In genomic region chr2:231606941-231607340, GRCh38 we compare ENCODE assay signal across 23 cellular contexts. TPM values are rescaled to one million over a fixed set of nuclear protein-coding genes. Genes with fewer than 3 reads are reported as not detected.
A peak's percentile ranks its signal among the peaks of the same experiment; 100 is the strongest.
DNase-seq lines count a peak whose midpoint lies in the region; ATAC-seq and TF ChIP-seq lines count a peak whose summit lies in the region.
"Had no signal": no experiment of that assay in that cellular context is flagged by ENCODE, and none has a peak within 500 bp of the region (broad histone marks: within the 10 kb centered on the region; RNA-seq: fewer than 3 reads in every experiment).

No MANE protein-coding gene starts in this region.

- POLR2A ChIA-PET in CD4-positive, alpha-beta T cell (lab: Charles Lee): no interaction called here

- no peaks in the 10 kb centered on the region for H3K9me3 Mint-ChIP-seq in CD4-positive, alpha-beta T cell
- no peaks in the 10 kb centered on the region for H3K9me3 Mint-ChIP-seq in central memory CD8-positive, alpha-beta T cell
- H3K9me3 Mint-ChIP-seq in memory B cell: no peaks in the 10 kb centered on the region
- no peaks in the 10 kb centered on the region for H3K9me3 Mint-ChIP-seq in activated naive CD4-positive, alpha-beta T cell treated with anti-CD3 and anti-CD28 coated beads for 36 hours
- H3K9me3 Mint-ChIP-seq in activated CD4-positive, alpha-beta T cell treated with anti-CD3 and anti-CD28 coated beads, Interleukin-2, amount 10 ng/mL, durations not matched to agents 24 days and 14 days: no peaks in the 10 kb centered on the region
- H3K9me3 Mint-ChIP-seq: activated CD4-positive, alpha-beta memory T cell treated with anti-CD3 and anti-CD28 coated beads for 36 hours; H9 had no signal

- H3K27me3 ChIP-seq in CD4-positive, alpha-beta T cell (ENCODE audit: control insufficient read depth, insufficient read depth, low read length): no peaks in the 10 kb centered on the region
- H3K27me3 ChIP-seq in skeletal muscle tissue (ENCODE audit: control insufficient read depth in 3 of 3, insufficient read depth in 3 of 3, low read length in 3 of 3): no peaks in the 10 kb centered on the region

- H3K4me1 ChIP-seq in skeletal muscle tissue (ENCODE audit: control insufficient read depth in 3 of 3, insufficient read depth in 3 of 3, low read length in 3 of 3): peaks cover 43 to 49% (median 45%) of the 10 kb centered on the region in 3 donors

- no peaks in the 10 kb centered on the region for H3K9me3 ChIP-seq in CD4-positive, alpha-beta T cell (ENCODE audit: control insufficient read depth, low read length)
- no peaks in the 10 kb centered on the region for H3K9me3 ChIP-seq in skeletal muscle tissue (ENCODE audit: control insufficient read depth in 3 of 3, low read length in 3 of 3)
- H3K9me3 ChIP-seq: lower lobe of right lung had no signal

- peak overlapping the region; percentile 33 for H3K27ac Mint-ChIP-seq in CD4-positive, alpha-beta T cell
- H3K27ac Mint-ChIP-seq in central memory CD8-positive, alpha-beta T cell (ENCODE audit: low read depth): peak overlapping the region; percentile 92
- H3K27ac Mint-ChIP-seq in memory B cell: peak overlapping the region; percentile 97
- no peak overlapping the region for H3K27ac Mint-ChIP-seq in activated naive CD4-positive, alpha-beta T cell treated with anti-CD3 and anti-CD28 coated beads for 36 hours
- H3K27ac Mint-ChIP-seq in activated CD4-positive, alpha-beta T cell treated with anti-CD3 and anti-CD28 coated beads, Interleukin-2, amount 10 ng/mL, durations not matched to agents 24 days and 14 days: no peak overlapping the region
- H3K27ac Mint-ChIP-seq: activated CD4-positive, alpha-beta memory T cell treated with anti-CD3 and anti-CD28 coated beads for 36 hours had no signal

- intact Hi-C loops in CD4-positive, alpha-beta T cell (cut with DNase I, micrococcal nuclease): no loop called here
- intact Hi-C loops in activated naive CD4-positive, alpha-beta T cell treated with anti-CD3 and anti-CD28 coated beads for 36 hours (cut with micrococcal nuclease): no loop called here
- intact Hi-C loops in activated CD4-positive, alpha-beta T cell treated with anti-CD3 and anti-CD28 coated beads, Interleukin-2, amount 10 ng/mL, durations not matched to agents 24 days and 14 days (cut with micrococcal nuclease): no loop called here

- H3K36me3 ChIP-seq in skeletal muscle tissue (ENCODE audit: control insufficient read depth in 3 of 3, insufficient read depth in 3 of 3, low read length in 3 of 3): no peaks in the 10 kb centered on the region
- H3K36me3 ChIP-seq: lower lobe of right lung had no signal

- H3K27ac ChIP-seq in CD4-positive, alpha-beta T cell (ENCODE audit: low read depth, low read length): no peak overlapping the region
- peak overlapping the region; percentile 62 for H3K27ac ChIP-seq in skeletal muscle tissue (ENCODE audit: low read depth, low read length)
- H3K27ac ChIP-seq: C4-2B, SK-N-MC had no signal

- H3K27me3 Mint-ChIP-seq in CD4-positive, alpha-beta T cell: no peaks in the 10 kb centered on the region
- H3K27me3 Mint-ChIP-seq in central memory CD8-positive, alpha-beta T cell: no peaks in the 10 kb centered on the region
- H3K27me3 Mint-ChIP-seq in memory B cell: no peaks in the 10 kb centered on the region
- H3K27me3 Mint-ChIP-seq in activated naive CD4-positive, alpha-beta T cell treated with anti-CD3 and anti-CD28 coated beads for 36 hours (ENCODE audit: low read depth): no peaks in the 10 kb centered on the region
- peaks cover 6% of the 10 kb centered on the region for H3K27me3 Mint-ChIP-seq in activated CD4-positive, alpha-beta T cell treated with anti-CD3 and anti-CD28 coated beads, Interleukin-2, amount 10 ng/mL, durations not matched to agents 24 days and 14 days
- H3K27me3 Mint-ChIP-seq: activated CD4-positive, alpha-beta memory T cell treated with anti-CD3 and anti-CD28 coated beads for 36 hours had no signal

- ATAC-seq in CD4-positive, alpha-beta T cell (ENCODE audit: poor library complexity): no peak
- no peak for ATAC-seq in central memory CD8-positive, alpha-beta T cell (replicated peaks; ENCODE audit: extremely low read depth, poor library complexity, severe bottlenecking)
- ATAC-seq in memory B cell (ENCODE audit: low read depth): no peak
- ATAC-seq: K562, lower lobe of right lung had no signal

- no peak for DNase-seq in CD4-positive, alpha-beta T cell
- no peak for DNase-seq in central memory CD8-positive, alpha-beta T cell (ENCODE audit: low spot score in 2 of 2)
- DNase-seq in memory B cell (ENCODE audit: low spot score in 2 of 2) (no peak), HCEC 1CT (no peak), NCI-H1436 (lab: John Stamatoyannopoulos, UW) (no peak)
- DNase-seq in activated naive CD4-positive, alpha-beta T cell treated with anti-CD3 and anti-CD28 coated beads for 36 hours: no peak
- no peak for DNase-seq in activated CD4-positive, alpha-beta T cell treated with anti-CD3 and anti-CD28 coated beads, Interleukin-2, amount 10 ng/mL, durations not matched to agents 24 days and 14 days
- DNase-seq: ACHN; activated CD4-positive, alpha-beta memory T cell treated with anti-CD3 and anti-CD28 coated beads for 36 hours; activated gamma-delta T cell treated with Interleukin-2 at 50 U/mL for 16 hours; DMS 273 treated with DMSO at 0.1 percent for 48 hours; foreskin fibroblast; H9; lower lobe of right lung; MM.1S; NCI-H1436 treated with DMSO at 0.1 percent for 48 hours; NCI-H69; RPMI8226 had no signal

- no peak overlapping the region for H3K4me3 ChIP-seq in skeletal muscle tissue (ENCODE audit: low read length in 3 of 3)
- H3K4me3 ChIP-seq: K562, lower lobe of right lung, SK-N-MC had no signal

- peak overlapping the region in 2 of 3 donors; percentile 16 to 23 for H3K9ac ChIP-seq in skeletal muscle tissue (ENCODE audit: low read depth in 1 of 3, low read length in 3 of 3)

- TF ChIP-seq CTCF in CD4-positive, alpha-beta T cell (IDR thresholded peaks at IDR 0.05): no peak

- H3K4me1 Mint-ChIP-seq in CD4-positive, alpha-beta T cell (ENCODE audit: low read depth): peaks cover 13% of the 10 kb centered on the region
- no peaks in the 10 kb centered on the region for H3K4me1 Mint-ChIP-seq in central memory CD8-positive, alpha-beta T cell
- peaks cover 15% of the 10 kb centered on the region for H3K4me1 Mint-ChIP-seq in memory B cell
- peaks cover 18% of the 10 kb centered on the region for H3K4me1 Mint-ChIP-seq in activated naive CD4-positive, alpha-beta T cell treated with anti-CD3 and anti-CD28 coated beads for 36 hours (ENCODE audit: low read depth)
- peaks cover 16% of the 10 kb centered on the region for H3K4me1 Mint-ChIP-seq in activated CD4-positive, alpha-beta T cell treated with anti-CD3 and anti-CD28 coated beads, Interleukin-2, amount 10 ng/mL, durations not matched to agents 24 days and 14 days

- CTCF ChIA-PET in CD4-positive, alpha-beta T cell (lab: Charles Lee): interaction anchor here (1.3 kb wide), 1 partner anchor 68 kb away, joined by 5 read pairs; no protein-coding TSS in a partner anchor
- CTCF ChIA-PET in activated naive CD4-positive, alpha-beta T cell treated with anti-CD3 and anti-CD28 coated beads for 36 hours (lab: Charles Lee): interaction anchor here (0.5 to 10.8 kb wide), 2 partner anchors 46 to 68 kb away, joined by 3 to 201 read pairs; no protein-coding TSS in a partner anchor

- no peaks in the 10 kb centered on the region for H3K36me3 Mint-ChIP-seq in CD4-positive, alpha-beta T cell (ENCODE audit: low read depth)
- H3K36me3 Mint-ChIP-seq in central memory CD8-positive, alpha-beta T cell (ENCODE audit: insufficient read depth): peaks cover 30% of the 10 kb centered on the region
- no peaks in the 10 kb centered on the region for H3K36me3 Mint-ChIP-seq in memory B cell
- no peaks in the 10 kb centered on the region for H3K36me3 Mint-ChIP-seq in activated naive CD4-positive, alpha-beta T cell treated with anti-CD3 and anti-CD28 coated beads for 36 hours (ENCODE audit: low read depth)
- H3K36me3 Mint-ChIP-seq in activated CD4-positive, alpha-beta T cell treated with anti-CD3 and anti-CD28 coated beads, Interleukin-2, amount 10 ng/mL, durations not matched to agents 24 days and 14 days (ENCODE audit: low read depth): no peaks in the 10 kb centered on the region
- H3K36me3 Mint-ChIP-seq: activated CD4-positive, alpha-beta memory T cell treated with anti-CD3 and anti-CD28 coated beads for 36 hours had no signal

- H3K4me3 Mint-ChIP-seq in CD4-positive, alpha-beta T cell: no peak overlapping the region
- H3K4me3 Mint-ChIP-seq in central memory CD8-positive, alpha-beta T cell: no peak overlapping the region
- H3K4me3 Mint-ChIP-seq in memory B cell: no peak overlapping the region
- H3K4me3 Mint-ChIP-seq in activated naive CD4-positive, alpha-beta T cell treated with anti-CD3 and anti-CD28 coated beads for 36 hours: no peak overlapping the region
- no peak overlapping the region for H3K4me3 Mint-ChIP-seq in activated CD4-positive, alpha-beta T cell treated with anti-CD3 and anti-CD28 coated beads, Interleukin-2, amount 10 ng/mL, durations not matched to agents 24 days and 14 days
- H3K4me3 Mint-ChIP-seq: activated CD4-positive, alpha-beta memory T cell treated with anti-CD3 and anti-CD28 coated beads for 36 hours; H9 had no signal

RNA-seq across cellular contexts. Expression of gene TEX44, which starts 14.3 kb away (rescaled TPM):
- not detected for total RNA-seq in CD4-positive, alpha-beta T cell
- not detected for total RNA-seq in skeletal muscle tissue
- not detected for total RNA-seq in activated naive CD4-positive, alpha-beta T cell treated with anti-CD3 and anti-CD28 coated beads for 36 hours
- total RNA-seq in activated CD4-positive, alpha-beta T cell treated with anti-CD3 and anti-CD28 coated beads, Interleukin-2, amount 10 ng/mL, durations not matched to agents 24 days and 14 days: not detected in 2 replicates
- total RNA-seq: activated CD4-positive, alpha-beta memory T cell treated with anti-CD3 and anti-CD28 coated beads for 36 hours; H9; K562; lower lobe of right lung; omental fat pad had no signal

Comparison
In these comparisons a context has a peak if more than half of its experiments do, and no peak if none do; other contexts are left out.
1. H3K27ac Mint-ChIP-seq: peak in CD4-positive, alpha-beta T cell (single experiment), central memory CD8-positive, alpha-beta T cell (single experiment) and memory B cell (single experiment); none in activated naive CD4-positive, alpha-beta T cell treated with anti-CD3 and anti-CD28 coated beads for 36 hours (single experiment) and activated CD4-positive, alpha-beta T cell treated with anti-CD3 and anti-CD28 coated beads, Interleukin-2, amount 10 ng/mL, durations not matched to agents 24 days and 14 days (single experiment).